Comparison of ENCODE assay signal across 12 cellular contexts in the genomic region with DNA sequence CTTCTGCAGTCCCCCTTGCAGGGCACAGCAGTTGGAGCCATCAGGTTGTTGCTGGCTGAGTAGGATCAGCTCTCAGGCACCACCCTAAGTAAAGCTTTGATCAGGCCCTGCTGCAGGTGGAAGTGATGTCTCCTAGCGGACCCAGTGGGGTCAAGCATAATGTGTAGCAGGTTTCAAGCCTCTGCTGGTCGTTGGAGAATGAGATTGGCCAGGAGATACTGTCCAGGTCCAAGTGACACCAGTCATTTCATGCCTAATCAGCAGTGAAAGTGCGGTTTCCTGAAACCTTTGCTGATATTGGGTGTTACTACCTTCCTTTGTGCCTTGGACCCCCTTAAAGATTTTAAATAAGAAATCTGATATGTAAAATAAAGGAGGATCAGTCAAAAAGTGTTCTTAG.
DNase-seq lines count a peak whose midpoint lies in the region; ATAC-seq and TF ChIP-seq lines count a peak whose summit lies in the region.
"Had no signal": no experiment of that assay in that cellular context is flagged by ENCODE, and none has a peak within 500 bp of the region (broad histone marks: within the 10 kb centered on the region; RNA-seq: fewer than 3 reads in every experiment).

No MANE protein-coding gene starts in this region.

- peak overlapping the region; percentile 6 for H3K4me3 Mint-ChIP-seq in activated naive CD8-positive, alpha-beta T cell
- H3K4me3 Mint-ChIP-seq in natural killer cell treated with Interleukin-12 subunit alpha and Interleukin-12 subunit beta and Interleukin-15 and Interleukin-18, amount 100 ng/mL, for 72 hours = peak overlapping the region; percentile 78
- H3K4me3 Mint-ChIP-seq: type B pancreatic cell had no signal

- no peak overlapping the region for H3K4me3 ChIP-seq in GM12865 (ENCODE audit: low read depth, low read length)

- TF ChIP-seq CTCF in GM12865 (IDR thresholded peaks at IDR 0.05; ENCODE audit: insufficient read depth, low read depth, low read length, missing control alignments) = no peak

- no peaks in the 10 kb centered on the region for H3K9me3 Mint-ChIP-seq in activated naive CD8-positive, alpha-beta T cell (ENCODE audit: low read depth)
- peaks cover 3% of the 10 kb centered on the region for H3K9me3 Mint-ChIP-seq in natural killer cell treated with Interleukin-12 subunit alpha and Interleukin-12 subunit beta and Interleukin-15 and Interleukin-18, amount 100 ng/mL, for 72 hours
- H3K9me3 Mint-ChIP-seq: type B pancreatic cell had no signal

- intact Hi-C loops in Right ventricle myocardium inferior (cut with DNase I) = no loop called here

- ATAC-seq in GM21367 (IDR thresholded peaks at IDR 0.05; ENCODE audit: unreplicated experiment) (peak; percentile 47), Right ventricle myocardium inferior (no peak)
- ATAC-seq in natural killer cell treated with Interleukin-12 subunit alpha and Interleukin-12 subunit beta and Interleukin-15 and Interleukin-18, amount 100 ng/mL, for 72 hours = no peak

- peaks cover 73% of the 10 kb centered on the region for H3K4me1 Mint-ChIP-seq in activated naive CD8-positive, alpha-beta T cell (ENCODE audit: low read depth)
- H3K4me1 Mint-ChIP-seq in natural killer cell treated with Interleukin-12 subunit alpha and Interleukin-12 subunit beta and Interleukin-15 and Interleukin-18, amount 100 ng/mL, for 72 hours (ENCODE audit: low read depth in 2 of 2) = peaks cover 64 to 76% of the 10 kb centered on the region in 2 donors

- peak overlapping the region; percentile 93 for H3K27ac Mint-ChIP-seq in activated naive CD8-positive, alpha-beta T cell
- peak overlapping the region; percentile 85 to 96 for H3K27ac Mint-ChIP-seq in natural killer cell treated with Interleukin-12 subunit alpha and Interleukin-12 subunit beta and Interleukin-15 and Interleukin-18, amount 100 ng/mL, for 72 hours
- H3K27ac Mint-ChIP-seq: type B pancreatic cell had no signal

- peaks cover 13% of the 10 kb centered on the region for H3K36me3 Mint-ChIP-seq in activated naive CD8-positive, alpha-beta T cell
- H3K36me3 Mint-ChIP-seq in natural killer cell treated with Interleukin-12 subunit alpha and Interleukin-12 subunit beta and Interleukin-15 and Interleukin-18, amount 100 ng/mL, for 72 hours = no peaks in the 10 kb centered on the region

- H3K27me3 Mint-ChIP-seq in activated naive CD8-positive, alpha-beta T cell = no peaks in the 10 kb centered on the region
- H3K27me3 Mint-ChIP-seq in natural killer cell treated with Interleukin-12 subunit alpha and Interleukin-12 subunit beta and Interleukin-15 and Interleukin-18, amount 100 ng/mL, for 72 hours = no peaks in the 10 kb centered on the region
- H3K27me3 Mint-ChIP-seq: type B pancreatic cell had no signal

- DNase-seq in GM12865 (ENCODE audit: low read depth) (peak; percentile 77), medulla oblongata (ENCODE audit: extremely low spot score) (no peak), UCSD-AML1 (lab: John Stamatoyannopoulos, UW; ENCODE audit: unreplicated experiment) (no peak), Right ventricle myocardium inferior (ENCODE audit: missing footprints) (no peak), AG08395 (ENCODE audit: low spot score) (no peak)
- DNase-seq in natural killer cell treated with Interleukin-12 subunit alpha and Interleukin-12 subunit beta and Interleukin-15 and Interleukin-18, amount 100 ng/mL, for 72 hours (ENCODE audit: low spot score) = no peak
- DNase-seq: activated CD8-positive, alpha-beta memory T cell treated with anti-CD3 and anti-CD28 coated beads, Interleukin-2, amount 50 U/mL, for 48 hours; COR-L47; NCI-H1436 had no signal
